ENCODE assay signal across 12 cellular contexts in the genomic region with DNA sequence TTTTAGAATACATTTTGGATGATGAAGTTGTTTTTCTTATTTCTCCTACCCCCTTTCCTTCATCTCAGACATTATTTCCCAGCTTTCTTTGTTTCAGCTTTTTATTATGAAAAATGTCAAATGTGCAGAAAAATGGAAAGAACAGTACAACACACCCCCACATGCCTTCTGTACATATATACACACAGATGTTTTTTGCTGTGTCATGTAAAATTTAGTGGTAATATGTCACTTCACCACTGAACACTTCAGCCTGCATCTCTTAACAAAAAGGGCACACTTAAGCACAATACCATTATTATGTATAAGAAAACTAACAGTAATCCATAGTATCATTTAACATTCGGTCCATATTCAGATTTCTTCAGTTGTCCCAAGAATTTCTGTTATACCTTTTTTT. TPM values are rescaled to one million over a fixed set of nuclear protein-coding genes. Genes with fewer than 3 reads are reported as not detected.
DNase-seq lines count a peak whose midpoint lies in the region; ATAC-seq, FAIRE-seq and TF ChIP-seq lines count a peak whose summit lies in the region.
"Had no signal": no experiment of that assay in that cellular context is flagged by ENCODE, and none has a peak within 500 bp of the region (broad histone marks: within the 10 kb centered on the region; RNA-seq: fewer than 3 reads in every experiment).

No MANE protein-coding gene starts in this region.

- H3K27me3 ChIP-seq in GM23248 (replicated peaks; ENCODE audit: insufficient read depth) (no peaks in the 10 kb centered on the region), K562 (ENCODE audit: control insufficient read depth in 2 of 2, insufficient read depth in 2 of 2, low read length in 2 of 2) (no peaks in the 10 kb centered on the region), smooth muscle cell (ENCODE audit: low read depth) (no peaks in the 10 kb centered on the region)

- no peaks in the 10 kb centered on the region for H3K9me1 ChIP-seq in K562 (ENCODE audit: control insufficient read depth, insufficient read depth, low read length)

- H3K27ac Mint-ChIP-seq in activated T-helper 1 cell treated with anti-CD3 and anti-CD28 coated beads, Interleukin-12 subunit alpha, Interleukin-12 subunit beta, Interleukin-2, Interleukin-4 antibody, amounts not matched to agents 30 ng/mL and 10 ng/mL and 1 ng/mL, durations not matched to agents 14 hours and 24 hours and 36 hours: no peak overlapping the region

- no peaks in the 10 kb centered on the region for H3K9me3 ChIP-seq in GM23248 (ENCODE audit: low read depth)
- H3K9me3 ChIP-seq in K562 (replicated peaks; ENCODE audit: control insufficient read depth, insufficient read depth, low read depth, low read length): no peaks in the 10 kb centered on the region
- no peaks in the 10 kb centered on the region for H3K9me3 ChIP-seq in mesodermal cell (ENCODE audit: control insufficient read depth, low read length)
- no peaks in the 10 kb centered on the region for H3K9me3 ChIP-seq in smooth muscle cell (replicated peaks; ENCODE audit: low read depth)

- CTCF ChIA-PET in K562 (lab: Yijun Ruan, JAX; ENCODE audit: low intra/inter-chr PET ratio): no interaction called here

- TF ChIP-seq RAD21 in K562 (CRISPR knock-in tag; conservative IDR thresholded peaks at IDR 0.05 in 1 of 2, IDR thresholded peaks at IDR 0.05 in 1 of 2): no peak

- peaks cover 5% of the 10 kb centered on the region for H3K4me1 ChIP-seq in GM23248 (ENCODE audit: insufficient read depth)
- H3K4me1 ChIP-seq in K562 (replicated peaks in 1 of 2; ENCODE audit: control insufficient read depth in 2 of 2, insufficient read depth in 2 of 2, low read length in 2 of 2): peaks cover 6 to 18% of the 10 kb centered on the region in 2 experiments; a peak in 3 of 5 replicates
- H3K4me1 ChIP-seq in mesodermal cell (ENCODE audit: control insufficient read depth, insufficient read depth, low read length, poor library complexity, severe bottlenecking): no peaks in the 10 kb centered on the region
- no peaks in the 10 kb centered on the region for H3K4me1 ChIP-seq in smooth muscle cell (ENCODE audit: low read depth)
- H3K4me1 ChIP-seq: BLaER1 had no signal

- no TSS peak for BruUV-seq in K562 (replicated peaks; lab: Mats Ljungman, UMichigan)

- no peaks in the 10 kb centered on the region for H3K4me1 Mint-ChIP-seq in activated T-helper 1 cell treated with anti-CD3 and anti-CD28 coated beads, Interleukin-12 subunit alpha, Interleukin-12 subunit beta, Interleukin-2, Interleukin-4 antibody, amounts not matched to agents 30 ng/mL and 10 ng/mL and 1 ng/mL, durations not matched to agents 14 hours and 24 hours and 36 hours (ENCODE audit: low read depth)

- H3K27ac ChIP-seq in GM23248 (peak overlapping the region; percentile 83), K562 (ENCODE audit: extremely low read depth, low read depth, low read length) (peak overlapping the region; percentile 71; the same call in 2 of the 3 replicates), mesodermal cell (ENCODE audit: low read depth, low read length, severe bottlenecking) (peak overlapping the region; percentile 71), smooth muscle cell (ENCODE audit: low read depth) (peak overlapping the region; percentile 75)
- H3K27ac ChIP-seq: BLaER1, RWPE1 had no signal

- no peak overlapping the region for H3K4me3 Mint-ChIP-seq in activated T-helper 1 cell treated with anti-CD3 and anti-CD28 coated beads, Interleukin-12 subunit alpha, Interleukin-12 subunit beta, Interleukin-2, Interleukin-4 antibody, amounts not matched to agents 30 ng/mL and 10 ng/mL and 1 ng/mL, durations not matched to agents 14 hours and 24 hours and 36 hours

- FAIRE-seq in K562 (lab: Jason Lieb, UNC): peak; percentile 35

- H4K20me1 ChIP-seq in GM23248 (ENCODE audit: insufficient read depth) (no peaks in the 10 kb centered on the region), K562 (replicated peaks; ENCODE audit: control insufficient read depth, insufficient read depth, low read length) (no peaks in the 10 kb centered on the region), smooth muscle cell (ENCODE audit: low read depth) (no peaks in the 10 kb centered on the region)
- H4K20me1 ChIP-seq: BLaER1 had no signal

- WGBS in GM23248 (ENCODE audit: low coverage in 1 of 2, low lambda C conversion rate in 2 of 2, missing lambda C conversion rate in 2 of 2), 2 experiments: 100% methylated on average over 1 of the region's 1 CpG
- 82% methylated on average over 1 of the region's 1 CpG for WGBS in K562 (ENCODE audit: insufficient coverage, low coverage, missing lambda C conversion rate)
- no CpG with 5 or more reads among the region's 1 CpG for WGBS in mesodermal cell (ENCODE audit: insufficient coverage in 2 of 2), 2 experiments
- 82% methylated on average over 1 of the region's 1 CpG for WGBS in smooth muscle cell (ENCODE audit: low lambda C conversion rate)

- POLR2A ChIA-PET in K562 (lab: Yijun Ruan, JAX): interaction anchor here (0.7 kb wide), 1 partner anchor 13 kb away, joined by 3 read pairs; no protein-coding TSS in a partner anchor

- H3K4me3 ChIP-seq in GM23248: 0 out of 2 replicates have a peak overlapping the region, but pooled peaks have one; percentile 28
- H3K4me3 ChIP-seq in K562: no peak overlapping the region
- no peak overlapping the region for H3K4me3 ChIP-seq in mesodermal cell (ENCODE audit: extremely low read depth, insufficient read depth, low read length, poor library complexity, severe bottlenecking)
- no peak overlapping the region for H3K4me3 ChIP-seq in smooth muscle cell
- H3K4me3 ChIP-seq: BLaER1 had no signal

- TF ChIP-seq POLR2A in K562 (conservative IDR thresholded peaks at IDR 0.05): no peak

- no peaks in the 10 kb centered on the region for H3K27me3 Mint-ChIP-seq in activated T-helper 1 cell treated with anti-CD3 and anti-CD28 coated beads, Interleukin-12 subunit alpha, Interleukin-12 subunit beta, Interleukin-2, Interleukin-4 antibody, amounts not matched to agents 30 ng/mL and 10 ng/mL and 1 ng/mL, durations not matched to agents 14 hours and 24 hours and 36 hours (ENCODE audit: insufficient read depth)

- peak overlapping the region; percentile 19 for H3K4me2 ChIP-seq in GM23248 (ENCODE audit: unreplicated experiment)
- peak overlapping the region; percentile 40 for H3K4me2 ChIP-seq in K562 (ENCODE audit: insufficient read depth, low read length)
- H3K4me2 ChIP-seq in smooth muscle cell: peak overlapping the region; percentile 37
- H3K4me2 ChIP-seq: BLaER1 had no signal

- intact Hi-C loops in K562 (cut with micrococcal nuclease): no loop called here
- intact Hi-C loops in activated T-helper 1 cell treated with anti-CD3 and anti-CD28 coated beads, Interleukin-12 subunit alpha, Interleukin-12 subunit beta, Interleukin-2, Interleukin-4 antibody, amounts not matched to agents 30 ng/mL and 10 ng/mL and 1 ng/mL, durations not matched to agents 14 hours and 24 hours and 36 hours (cut with micrococcal nuclease): no loop called here

- no peaks in the 10 kb centered on the region for H3K9me2 ChIP-seq in GM23248 (ENCODE audit: insufficient read depth)

- H3K36me3 ChIP-seq in GM23248 (ENCODE audit: low read depth) (peaks cover 3% of the 10 kb centered on the region; the same call in 1 of the 2 replicates), K562 (ENCODE audit: control insufficient read depth, insufficient read depth, low read length) (peaks cover 62% of the 10 kb centered on the region), mesodermal cell (ENCODE audit: control insufficient read depth, insufficient read depth, low read length) (peaks cover 37% of the 10 kb centered on the region), smooth muscle cell (ENCODE audit: low read depth) (no peaks in the 10 kb centered on the region)

- DNase-seq in GM23248 (no peak), K562 (ENCODE audit: extremely low read depth in 1 of 4, low spot score in 3 of 4) (peak in 3 of 4 experiments; percentile 7 to 21 (median 12)), smooth muscle cell (lab: John Stamatoyannopoulos, UW; ENCODE audit: unreplicated experiment) (no peak), T-helper 2 cell (no peak)
- no peak for DNase-seq in activated T-helper 1 cell treated with anti-CD3 and anti-CD28 coated beads, Interleukin-12 subunit alpha, Interleukin-12 subunit beta, Interleukin-2, Interleukin-4 antibody, amounts not matched to agents 30 ng/mL and 10 ng/mL and 1 ng/mL, durations not matched to agents 14 hours and 24 hours and 36 hours (ENCODE audit: low spot score)
- DNase-seq: NCI-H1417 treated with DMSO at 0.1 percent for 48 hours, NCI-H2029, NCI-H2171 treated with DMSO at 0.1 percent for 48 hours had no signal

- no peaks in the 10 kb centered on the region for H3K9me3 Mint-ChIP-seq in activated T-helper 1 cell treated with anti-CD3 and anti-CD28 coated beads, Interleukin-12 subunit alpha, Interleukin-12 subunit beta, Interleukin-2, Interleukin-4 antibody, amounts not matched to agents 30 ng/mL and 10 ng/mL and 1 ng/mL, durations not matched to agents 14 hours and 24 hours and 36 hours

- in situ Hi-C loops in GM23248 (cut with MboI): no loop called here
- in situ Hi-C loops in K562 (cut with MboI): loop anchor here (25.0 kb wide), 1 partner anchor 1359 kb away; no protein-coding TSS in a partner anchor

- peaks cover 10% of the 10 kb centered on the region for H3K36me3 Mint-ChIP-seq in activated T-helper 1 cell treated with anti-CD3 and anti-CD28 coated beads, Interleukin-12 subunit alpha, Interleukin-12 subunit beta, Interleukin-2, Interleukin-4 antibody, amounts not matched to agents 30 ng/mL and 10 ng/mL and 1 ng/mL, durations not matched to agents 14 hours and 24 hours and 36 hours (ENCODE audit: low read depth)

- no peak for TF ChIP-seq EP300 in K562 (IDR thresholded peaks at IDR 0.05; ENCODE audit: low read length)

- H3K9ac ChIP-seq in GM23248: peak overlapping the region; percentile 68
- peak overlapping the region in 1 of 2 experiments; percentile 50; a peak in 2 of 4 replicates for H3K9ac ChIP-seq in K562 (ENCODE audit: insufficient read depth in 1 of 2, low read depth in 2 of 2, low read length in 2 of 2)
- peak overlapping the region; percentile 73 for H3K9ac ChIP-seq in smooth muscle cell (ENCODE audit: low read depth)
- H3K9ac ChIP-seq: BLaER1 had no signal

- peak; percentile 88 for ATAC-seq in K562
- no peak for ATAC-seq in HG02678 (IDR thresholded peaks at IDR 0.05; ENCODE audit: unreplicated experiment)

- H3K79me2 ChIP-seq in GM23248 (ENCODE audit: insufficient read depth): no peaks in the 10 kb centered on the region
- H3K79me2 ChIP-seq in K562 (ENCODE audit: control insufficient read depth, insufficient read depth, low read length): no peaks in the 10 kb centered on the region
- no peaks in the 10 kb centered on the region for H3K79me2 ChIP-seq in smooth muscle cell (ENCODE audit: low read depth)

- H3F3A ChIP-seq in GM23248 (ENCODE audit: insufficient read depth) (peaks cover 5% of the 10 kb centered on the region), smooth muscle cell (ENCODE audit: low read depth) (no peaks in the 10 kb centered on the region)

- H2AFZ ChIP-seq in GM23248: 0 out of 2 replicates have a peak overlapping the region, but pooled peaks have one; percentile 34
- H2AFZ ChIP-seq in K562 (ENCODE audit: low read depth, low read length): peak overlapping the region; percentile 30; the same call in 1 of the 2 replicates
- no peak overlapping the region for H2AFZ ChIP-seq in smooth muscle cell (ENCODE audit: low read depth)

- no peak for TF ChIP-seq CTCF in K562 (IDR thresholded peaks at IDR 0.05 in 2 of 3, conservative IDR thresholded peaks at IDR 0.05 in 1 of 3; ENCODE audit: insufficient read depth in 2 of 3, low read depth in 1 of 3, low read length in 3 of 3)
- no peak for TF ChIP-seq CTCF in smooth muscle cell (IDR thresholded peaks at IDR 0.05; ENCODE audit: borderline replicate concordance, insufficient read depth, poor library complexity, severe bottlenecking)

RNA-seq across cellular contexts. Expression of a gene that starts 37.8 kb away (rescaled TPM):
- 13.0 and 17.2 TPM in 2 replicates for total RNA-seq in GM23248 (2014; rRNA removed; shearing (Covaris generic))
- polyA plus RNA-seq in GM23248 (2016; fragmentation: Nextera tagmentation; extraction: Ambion mirVana) (10.5 and 10.6 TPM in 2 replicates), K562 (2011; rRNA removed) (20.0 and 23.4 TPM in 2 replicates), K562 (2014; fragmentation: Illumina TruSeq; extraction: Trizol) (15.0 and 16.0 TPM in 2 replicates), K562 (2014; fragmentation: Nextera tagmentation; extraction: Ambion mirVana) (1 to 10 TPM; 2.2 to 3.7 TPM), K562 (2014; rRNA removed) (14.3 and 14.4 TPM in 2 replicates), smooth muscle cell (6.3 and 8.7 TPM in 2 replicates)
- total RNA-seq in K562 (2011; cell fraction: chromatin; rRNA removed; ENCODE audit: low replicate concordance): 22.0 and 56.3 TPM in 2 replicates
- total RNA-seq in K562 (2011; cell fraction: nucleolus; rRNA removed): 11.2 and 14.5 TPM in 2 replicates
- 26.0 and 42.4 TPM in 2 replicates for total RNA-seq in K562 (2011; cell fraction: nucleoplasm; rRNA removed)
- total RNA-seq in K562 (2014; rRNA removed) (5.9 and 6.1 TPM in 2 replicates), K562 (2014; rRNA removed; fragmentation: Illumina TruSeq; extraction: Trizol) (11.7 and 13.2 TPM in 2 replicates), K562 (2015; rRNA removed; fragmentation: Illumina TruSeq; extraction: Trizol) (10.6 and 11.9 TPM in 2 replicates), K562 (2021) (12.3 and 12.4 TPM in 2 replicates), smooth muscle cell (26.2 TPM in 2 replicates)
- 7.4 and 12.6 TPM in 2 replicates for polyA plus RNA-seq in K562 (2011; cell fraction: cytosol; rRNA removed)
- polyA plus RNA-seq in K562 (2011; cell fraction: nucleus; rRNA removed): 58.0 and 62.5 TPM in 2 replicates
- 8.2 and 10.6 TPM in 2 replicates for polyA plus RNA-seq in K562 (2012)
- polyA minus RNA-seq in K562 (2011; rRNA and poly(A)+ RNA removed): 18.4 and 19.8 TPM in 2 replicates
- polyA minus RNA-seq in K562 (2011; cell fraction: cytosol; rRNA and poly(A)+ RNA removed): 6.4 and 7.3 TPM in 2 replicates
- 11.6 and 19.3 TPM in 2 replicates for polyA minus RNA-seq in K562 (2011; cell fraction: nucleus; rRNA and poly(A)+ RNA removed)
- 30.4 TPM for polyA plus RNA-seq in mesodermal cell (2013, experiment 1 of 2)
- polyA plus RNA-seq in mesodermal cell (2013, experiment 2 of 2): 30.5 TPM
- total RNA-seq in activated T-helper 1 cell treated with anti-CD3 and anti-CD28 coated beads, Interleukin-12 subunit alpha, Interleukin-12 subunit beta, Interleukin-2, Interleukin-4 antibody, amounts not matched to agents 30 ng/mL and 10 ng/mL and 1 ng/mL, durations not matched to agents 14 hours and 24 hours and 36 hours: 3.8 and 4.1 TPM in 2 replicates

RNA-seq across cellular contexts. Expression of a gene that starts 54.6 kb away (rescaled TPM):
- 36.9 and 40.7 TPM in 2 replicates for total RNA-seq in GM23248 (2014; rRNA removed; shearing (Covaris generic))
- polyA plus RNA-seq in GM23248 (2016; fragmentation: Nextera tagmentation; extraction: Ambion mirVana): 36.3 and 38.5 TPM in 2 replicates
- 0.42 and 1.4 TPM in 2 replicates for total RNA-seq in K562 (2011; cell fraction: chromatin; rRNA removed; ENCODE audit: low replicate concordance)
- total RNA-seq in K562 (2011; cell fraction: nucleolus; rRNA removed): 0.13 and 0.17 TPM in 2 replicates
- total RNA-seq in K562 (2011; cell fraction: nucleoplasm; rRNA removed): 0.37 and 0.38 TPM in 2 replicates
- total RNA-seq in K562 (2014; rRNA removed): 1.1 and 1.7 TPM in 2 replicates
- total RNA-seq in K562 (2014; rRNA removed; fragmentation: Illumina TruSeq; extraction: Trizol): 2.0 and 2.6 TPM in 2 replicates
- total RNA-seq in K562 (2015; rRNA removed; fragmentation: Illumina TruSeq; extraction: Trizol): 3.0 and 3.1 TPM in 2 replicates
- 1.7 TPM in 2 replicates for total RNA-seq in K562 (2021)
- 0.68 and 2.9 TPM in 2 replicates for polyA plus RNA-seq in K562 (2011; rRNA removed)
- 0.27 and 0.34 TPM in 2 replicates for polyA plus RNA-seq in K562 (2011; cell fraction: cytosol; rRNA removed)
- 0.25 and 0.48 TPM in 2 replicates for polyA plus RNA-seq in K562 (2011; cell fraction: nucleus; rRNA removed)
- 2.1 and 2.3 TPM in 2 replicates for polyA plus RNA-seq in K562 (2012)
- 1.8 and 2.4 TPM in 2 replicates for polyA plus RNA-seq in K562 (2014; fragmentation: Illumina TruSeq; extraction: Trizol)
- under 1 TPM; 0.42 to 0.52 TPM for polyA plus RNA-seq in K562 (2014; fragmentation: Nextera tagmentation; extraction: Ambion mirVana)
- 1.8 and 2.0 TPM in 2 replicates for polyA plus RNA-seq in K562 (2014; rRNA removed)
- polyA minus RNA-seq in K562 (2011; rRNA and poly(A)+ RNA removed): 1.2 and 2.8 TPM in 2 replicates
- 0.73 and 1.0 TPM in 2 replicates for polyA minus RNA-seq in K562 (2011; cell fraction: cytosol; rRNA and poly(A)+ RNA removed)
- polyA minus RNA-seq in K562 (2011; cell fraction: nucleus; rRNA and poly(A)+ RNA removed): 0.67 and 0.78 TPM in 2 replicates
- polyA plus RNA-seq in mesodermal cell (2013, experiment 1 of 2): 93.3 TPM
- polyA plus RNA-seq in mesodermal cell (2013, experiment 2 of 2): 108 TPM
- total RNA-seq in smooth muscle cell: 91.5 and 120 TPM in 2 replicates
- 42.1 and 60.9 TPM in 2 replicates for polyA plus RNA-seq in smooth muscle cell
- total RNA-seq in activated T-helper 1 cell treated with anti-CD3 and anti-CD28 coated beads, Interleukin-12 subunit alpha, Interleukin-12 subunit beta, Interleukin-2, Interleukin-4 antibody, amounts not matched to agents 30 ng/mL and 10 ng/mL and 1 ng/mL, durations not matched to agents 14 hours and 24 hours and 36 hours: not detected in 2 replicates

Comparison
In these comparisons a context has a peak if more than half of its experiments do, and no peak if none do; other contexts are left out.
1. DNase-seq: peak in K562 (3 of 4); none in GM23248 (single experiment), smooth muscle cell (single experiment), T-helper 2 cell (0 of 5) and activated T-helper 1 cell treated with anti-CD3 and anti-CD28 coated beads, Interleukin-12 subunit alpha, Interleukin-12 subunit beta, Interleukin-2, Interleukin-4 antibody, amounts not matched to agents 30 ng/mL and 10 ng/mL and 1 ng/mL, durations not matched to agents 14 hours and 24 hours and 36 hours (single experiment).
2. Peak in every context shown above with its lines, with median percentiles within 50 percentile points of each other: H3K27ac ChIP-seq and H3K4me2 ChIP-seq.